ENCODE assay signal across 10 cellular contexts in the genomic region with DNA sequence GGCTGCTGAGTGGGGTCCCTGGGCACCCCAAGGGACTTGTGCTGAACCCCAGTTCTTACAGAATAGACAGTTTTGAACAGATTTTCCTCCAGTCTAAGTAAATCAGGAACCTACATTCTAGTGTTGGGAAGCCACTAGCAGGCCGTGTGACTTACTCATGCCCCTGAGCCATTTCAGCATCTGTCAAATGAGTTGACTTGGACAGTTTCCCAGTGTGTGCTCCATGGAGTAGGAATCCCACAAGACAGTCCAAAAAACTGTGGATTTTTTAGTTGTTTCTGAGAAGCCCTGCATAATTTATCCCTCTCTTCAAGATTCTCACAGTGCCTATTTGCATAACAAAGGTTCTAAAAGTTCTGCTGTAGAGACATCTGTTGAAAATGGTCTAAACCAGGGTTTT. TPM values are rescaled to one million over a fixed set of nuclear protein-coding genes. Genes with fewer than 3 reads are reported as not detected.
DNase-seq lines count a peak whose midpoint lies in the region; ATAC-seq lines count a peak whose summit lies in the region.
"Had no signal": no experiment of that assay in that cellular context is flagged by ENCODE, and none has a peak within 500 bp of the region (broad histone marks: within the 10 kb centered on the region; RNA-seq: fewer than 3 reads in every experiment).

No MANE protein-coding gene starts in this region.

- no peaks in the 10 kb centered on the region for H3K27me3 ChIP-seq in aorta (ENCODE audit: control insufficient read depth in 1 of 2, insufficient read depth in 2 of 2, low read length in 1 of 2)

- H3K9me3 ChIP-seq in aorta (ENCODE audit: control insufficient read depth, low read length), result no peaks in the 10 kb centered on the region

- no peaks in the 10 kb centered on the region for H3K4me1 ChIP-seq in aorta (ENCODE audit: control insufficient read depth in 1 of 2, insufficient read depth in 2 of 2, low read length in 2 of 2)

- ATAC-seq in aorta (ENCODE audit: low FRiP score), result peak; percentile 68

- intact Hi-C loops in aorta (cut with DNase I), result loop anchor here in 1 of 2 donors (5.0 kb wide), 1 partner anchor 39 kb away; a partner anchor contains a TSS

- peak overlapping the region in 1 of 2 donors; percentile 47 for H3K27ac ChIP-seq in aorta (ENCODE audit: low read depth in 1 of 2, low read length in 2 of 2)

- H3K4me3 ChIP-seq in aorta (ENCODE audit: low read length in 2 of 2), result no peak overlapping the region

- DNase-seq in NCI-H2171 treated with DMSO at 0.1 percent for 48 hours (lab: John Stamatoyannopoulos, UW) (peak; percentile 55), NCI-H2171 (lab: John Stamatoyannopoulos, UW) (no peak), cerebellum (ENCODE audit: low spot score) (peak; percentile 13), lung microvascular endothelial cell (ENCODE audit: low read depth in 2 of 2) (peak; percentile 36 to 76), aorta (no peak), NCI-H524 (lab: John Stamatoyannopoulos, UW) (no peak), SKM-1 treated with dmso at 0.1 percent for 144 hours (lab: John Stamatoyannopoulos, UW; ENCODE audit: unreplicated experiment) (no peak), activated gamma-delta T cell treated with Interleukin-2 at 50 U/mL for 16 hours (no peak)
- DNase-seq: activated CD4-positive, alpha-beta T cell treated with anti-CD3 and anti-CD28 coated beads for 1 hour; NCI-H2029 had no signal

- H3K36me3 ChIP-seq in aorta (ENCODE audit: control insufficient read depth in 1 of 2, insufficient read depth in 2 of 2, low read length in 1 of 2), result no peaks in the 10 kb centered on the region

- 4% methylated on average over 1 of the region's 1 CpG for WGBS in aorta, 2 donors

RNA-seq across cellular contexts. Expression of a gene that starts 2.1 kb away (rescaled TPM):
- total RNA-seq in cerebellum (0.45 TPM), lung microvascular endothelial cell (0.22 and 0.40 TPM in 2 replicates), aorta (1 to 10 TPM; 3.3 to 3.6 TPM)
- polyA plus RNA-seq in aorta, result under 1 TPM in 1 of 2 donors, not detected in 1; 0.82 TPM

RNA-seq across cellular contexts. Expression of a gene that starts 39.5 kb away (rescaled TPM):
- total RNA-seq in cerebellum (38.4 TPM), lung microvascular endothelial cell (45.2 and 55.8 TPM in 2 replicates), aorta (10 to 100 TPM; 34.1 to 38.7 TPM)
- polyA plus RNA-seq in aorta, result 10 to 100 TPM; 18.6 to 29.7 TPM

Comparison
In these comparisons a context has a peak if more than half of its experiments do, and no peak if none do; other contexts are left out.
1. DNase-seq: peak in NCI-H2171 treated with DMSO at 0.1 percent for 48 hours (single experiment), cerebellum (single experiment) and lung microvascular endothelial cell (2 of 2); none in NCI-H2171 (single experiment), aorta (0 of 2), NCI-H524 (0 of 2), SKM-1 treated with dmso at 0.1 percent for 144 hours (single experiment) and activated gamma-delta T cell treated with Interleukin-2 at 50 U/mL for 16 hours (single experiment).